8 cellular contexts compared by ENCODE assay signal in the genomic region with DNA sequence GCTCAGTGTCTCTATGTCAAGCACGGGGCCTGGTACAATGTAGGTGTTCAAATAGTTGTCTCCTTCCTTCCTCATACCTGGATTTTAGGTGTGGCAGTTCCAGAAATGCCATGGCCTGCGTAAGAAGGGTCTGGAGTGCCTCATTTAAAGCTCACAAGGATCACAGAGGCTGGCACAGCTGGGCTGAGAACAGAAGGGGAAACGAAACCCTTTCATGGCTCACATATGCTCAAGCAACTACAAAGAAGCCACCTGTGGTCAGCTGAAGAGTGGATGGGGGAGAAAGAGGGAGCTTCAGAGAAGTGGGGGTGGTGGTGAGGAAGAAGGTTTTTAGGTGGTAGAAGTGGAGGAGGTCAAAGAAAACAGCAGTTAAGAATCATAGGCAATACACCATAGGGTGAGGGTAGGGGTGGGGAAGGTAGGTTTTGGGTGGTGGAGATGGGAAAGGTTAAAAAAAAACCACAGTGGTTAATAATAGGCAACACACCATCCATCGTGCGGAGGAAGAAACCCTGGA. TPM values are rescaled to one million over a fixed set of nuclear protein-coding genes. Genes with fewer than 3 reads are reported as not detected.
DNase-seq lines count a peak whose midpoint lies in the region; ATAC-seq and TF ChIP-seq lines count a peak whose summit lies in the region.

No MANE protein-coding gene starts in this region.

- H3K4me1 ChIP-seq in DND-41 (ENCODE audit: insufficient read depth, low read length) = peaks cover 15% of the 10 kb centered on the region
- peaks cover 12% of the 10 kb centered on the region for H3K4me1 ChIP-seq in CD8-positive, alpha-beta memory T cell (ENCODE audit: insufficient read depth, low read length)

- ATAC-seq in DND-41 (ENCODE audit: insufficient read depth, low read depth) = peak; percentile 96
- ATAC-seq in GM19452 (IDR thresholded peaks at IDR 0.05; ENCODE audit: unreplicated experiment) = peak; percentile 91
- peak; percentile 90 for ATAC-seq in HG03342 (IDR thresholded peaks at IDR 0.05; ENCODE audit: unreplicated experiment)

- H3K27ac ChIP-seq in DND-41 (ENCODE audit: low read length) = no peak overlapping the region
- H3K27ac ChIP-seq in CD8-positive, alpha-beta memory T cell (ENCODE audit: low read depth, low read length) = no peak overlapping the region

- H2AFZ ChIP-seq in DND-41 (ENCODE audit: low read depth, low read length) = no peak overlapping the region

- no peaks in the 10 kb centered on the region for H3K79me2 ChIP-seq in DND-41 (ENCODE audit: insufficient read depth, low read length)

- H3K4me1 Mint-ChIP-seq in activated CD4-positive, alpha-beta memory T cell treated with anti-CD3 and anti-CD28 coated beads, Interleukin-2, amount 10 ng/mL, durations not matched to agents 7 days and 5 days = peaks cover 48% of the 10 kb centered on the region
- peaks cover 23 to 29% (median 26%) of the 10 kb centered on the region in 3 donors for H3K4me1 Mint-ChIP-seq in CD8-positive, alpha-beta memory T cell

- H3K4me3 Mint-ChIP-seq in activated CD4-positive, alpha-beta memory T cell treated with anti-CD3 and anti-CD28 coated beads, Interleukin-2, amount 10 ng/mL, durations not matched to agents 7 days and 5 days = no peak overlapping the region
- no peak overlapping the region for H3K4me3 Mint-ChIP-seq in CD8-positive, alpha-beta memory T cell

- peak overlapping the region; percentile 44 for H3K27ac Mint-ChIP-seq in activated CD4-positive, alpha-beta memory T cell treated with anti-CD3 and anti-CD28 coated beads, Interleukin-2, amount 10 ng/mL, durations not matched to agents 7 days and 5 days
- peak overlapping the region in 2 of 8 donors; percentile 19 to 70 for H3K27ac Mint-ChIP-seq in CD8-positive, alpha-beta memory T cell

- peaks cover 5% of the 10 kb centered on the region for H3K9me3 ChIP-seq in DND-41 (ENCODE audit: insufficient read depth, low read length, severe bottlenecking)
- H3K9me3 ChIP-seq in CD8-positive, alpha-beta memory T cell (ENCODE audit: low read length) = no peaks in the 10 kb centered on the region

- 0 out of 2 replicates have a peak overlapping the region, but pooled peaks have one; percentile 6 for H3K4me2 ChIP-seq in DND-41 (ENCODE audit: insufficient read depth, low read length)

- CTCF ChIA-PET in activated CD4-positive, alpha-beta memory T cell treated with anti-CD3 and anti-CD28 coated beads, Interleukin-2, amount 10 ng/mL, durations not matched to agents 7 days and 5 days (lab: Charles Lee) = interaction anchor here (0.7 to 2.1 kb wide), 3 partner anchors 20 to 64 kb away, joined by 3 to 14 read pairs (median 4); no protein-coding TSS in a partner anchor
- CTCF ChIA-PET in HEK293T (lab: Yijun Ruan, JAX) = interaction anchor here (0.8 kb wide), 1 partner anchor 161 kb away, joined by 3 read pairs; no protein-coding TSS in a partner anchor
- CTCF ChIA-PET in CD8-positive, alpha-beta memory T cell (lab: Charles Lee) = interaction anchor here (0.7 kb wide), 1 partner anchor 214 kb away, joined by 4 read pairs; no protein-coding TSS in a partner anchor

- H3K27me3 ChIP-seq in DND-41 (ENCODE audit: insufficient read depth, low read length, poor library complexity) = no peaks in the 10 kb centered on the region
- no peaks in the 10 kb centered on the region for H3K27me3 ChIP-seq in CD8-positive, alpha-beta memory T cell (ENCODE audit: insufficient read depth, low read length, poor library complexity, severe bottlenecking)

- H3K36me3 Mint-ChIP-seq in activated CD4-positive, alpha-beta memory T cell treated with anti-CD3 and anti-CD28 coated beads, Interleukin-2, amount 10 ng/mL, durations not matched to agents 7 days and 5 days (ENCODE audit: low read depth) = peaks cover 6% of the 10 kb centered on the region
- H3K36me3 Mint-ChIP-seq in CD8-positive, alpha-beta memory T cell = no peaks in the 10 kb centered on the region

- H3K4me3 ChIP-seq in DND-41 (ENCODE audit: low read depth in 1 of 2, low read length in 2 of 2) = no peak overlapping the region
- H3K4me3 ChIP-seq in CD8-positive, alpha-beta memory T cell (ENCODE audit: low read length) = no peak overlapping the region

- no peaks in the 10 kb centered on the region for H3K27me3 Mint-ChIP-seq in activated CD4-positive, alpha-beta memory T cell treated with anti-CD3 and anti-CD28 coated beads, Interleukin-2, amount 10 ng/mL, durations not matched to agents 7 days and 5 days
- H3K27me3 Mint-ChIP-seq in CD8-positive, alpha-beta memory T cell = peaks cover 0 to 2% of the 10 kb centered on the region in 2 donors

- H3K36me3 ChIP-seq in DND-41 (ENCODE audit: insufficient read depth, low read length) = no peaks in the 10 kb centered on the region
- H3K36me3 ChIP-seq in CD8-positive, alpha-beta memory T cell (ENCODE audit: insufficient read depth, low read length) = no peaks in the 10 kb centered on the region

- DNase-seq in DND-41 (peak; percentile 77), NCI-H1105 (lab: John Stamatoyannopoulos, UW) (no peak), HEK293T (ENCODE audit: extremely low spot score) (no peak), NCI-H2029 (lab: John Stamatoyannopoulos, UW) (no peak)
- no peak for DNase-seq in activated CD4-positive, alpha-beta memory T cell treated with anti-CD3 and anti-CD28 coated beads, Interleukin-2, amount 10 ng/mL, durations not matched to agents 7 days and 5 days
- no peak for DNase-seq in CD8-positive, alpha-beta memory T cell

- peaks cover 3% of the 10 kb centered on the region for H3K9me3 Mint-ChIP-seq in activated CD4-positive, alpha-beta memory T cell treated with anti-CD3 and anti-CD28 coated beads, Interleukin-2, amount 10 ng/mL, durations not matched to agents 7 days and 5 days
- no peaks in the 10 kb centered on the region for H3K9me3 Mint-ChIP-seq in CD8-positive, alpha-beta memory T cell

- TF ChIP-seq CTCF in DND-41 (IDR thresholded peaks at IDR 0.05; ENCODE audit: borderline replicate concordance, extremely low read depth, low read length, poor library complexity, severe bottlenecking) = no peak

- POLR2A ChIA-PET in activated CD4-positive, alpha-beta memory T cell treated with anti-CD3 and anti-CD28 coated beads, Interleukin-2, amount 10 ng/mL, durations not matched to agents 7 days and 5 days (lab: Charles Lee) = interaction anchor here (1.4 to 1.5 kb wide), 2 partner anchors 17 to 30 kb away, joined by 5 to 9 read pairs; partner anchors contain the start of gene TOP1
- POLR2A ChIA-PET in HEK293T (lab: Yijun Ruan, JAX) = no interaction called here
- POLR2A ChIA-PET in CD8-positive, alpha-beta memory T cell (lab: Charles Lee) = no interaction called here

- no peaks in the 10 kb centered on the region for H4K20me1 ChIP-seq in DND-41 (ENCODE audit: insufficient read depth, low read length)

- no peak overlapping the region for H3K9ac ChIP-seq in DND-41 (ENCODE audit: low read depth, low read length)

TF ChIP-seq in HEK293T, 16 proteins besides CTCF, POLR2A, EP300 and RAD21:
- TF ChIP-seq FOXM1 (IDR thresholded peaks at IDR 0.05; ENCODE audit: borderline replicate concordance) (no peak), SUZ12 (IDR thresholded peaks at IDR 0.05) (no peak)

RNA-seq across cellular contexts. Expression of gene TOP1, which starts 17.0 kb away (rescaled TPM):
- 10 to 100 TPM; 67.5 to 68.0 TPM for total RNA-seq in activated CD4-positive, alpha-beta memory T cell treated with anti-CD3 and anti-CD28 coated beads, Interleukin-2, amount 10 ng/mL, durations not matched to agents 7 days and 5 days
- total RNA-seq in CD8-positive, alpha-beta memory T cell = 100 to 1,000 TPM in 1 of 2 experiments, 10 to 100 TPM in 1; 98.5 to 103 TPM
- polyA plus RNA-seq in CD8-positive, alpha-beta memory T cell = 15.0 TPM
